In the genomic region with DNA sequence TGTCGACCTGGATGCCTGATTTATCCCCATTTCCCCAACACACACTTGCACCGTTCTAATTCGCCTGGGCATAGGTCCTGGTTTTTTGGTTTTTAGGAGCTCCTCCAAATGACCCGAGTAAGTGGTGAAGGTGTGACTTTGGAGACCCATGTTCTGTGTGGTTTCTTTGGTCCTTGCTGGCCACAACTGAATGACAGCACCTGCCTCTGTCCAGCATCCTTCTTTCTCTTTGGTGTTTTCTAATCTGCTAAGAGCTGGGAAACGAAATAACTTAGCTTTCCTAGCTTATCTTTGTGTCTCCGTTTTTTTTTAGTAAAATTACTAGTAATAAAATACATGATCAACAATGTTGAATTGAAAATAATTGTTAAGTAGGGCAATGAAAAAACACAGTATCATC, we compare ENCODE assay signal across 23 cellular contexts.
"Had no signal": no experiment of that assay in that cellular context is flagged by ENCODE, and none has a peak within 500 bp of the region (broad histone marks: within the 10 kb centered on the region; RNA-seq: fewer than 3 reads in every experiment).

No MANE protein-coding gene starts in this region.

- H3K27ac ChIP-seq: colonic mucosa, coronary artery, dorsolateral prefrontal cortex, epithelial cell of prostate, esophagus muscularis mucosa, esophagus squamous epithelium, foreskin keratinocyte, gastrocnemius medialis, gastroesophageal sphincter, heart left ventricle, heart right ventricle, hepatocyte had no signal

- H3K4me1 ChIP-seq: colonic mucosa, esophagus muscularis mucosa, esophagus squamous epithelium, gastrocnemius medialis, gastroesophageal sphincter, heart left ventricle, heart right ventricle had no signal

- H3K79me2 ChIP-seq: hepatocyte had no signal

- ATAC-seq: effector memory CD8-positive, alpha-beta T cell; esophagus mucosa; foreskin keratinocyte; gastrocnemius medialis; gastroesophageal sphincter; heart left ventricle; heart right ventricle had no signal

- DNase-seq: colonic mucosa; cortex of kidney; dermis blood vessel endothelial cell; dorsolateral prefrontal cortex; effector CD4-positive, alpha-beta T cell; effector CD8-positive, alpha-beta T cell; effector memory CD4-positive, alpha-beta T cell; effector memory CD8-positive, alpha-beta T cell; endodermal cell; erythroblast; esophagus squamous epithelium; foreskin fibroblast; foreskin keratinocyte; gastrocnemius medialis; glutamatergic neuron; heart left ventricle; heart right ventricle had no signal

- H3K4me3 ChIP-seq: colonic mucosa, coronary artery, dorsolateral prefrontal cortex, esophagus muscularis mucosa, esophagus squamous epithelium, gastrocnemius medialis, gastroesophageal sphincter, heart left ventricle, heart right ventricle, hepatocyte had no signal

- H2AFZ ChIP-seq: hepatocyte had no signal

- H3K4me2 ChIP-seq: hepatocyte had no signal

- H3K36me3 ChIP-seq: colonic mucosa, esophagus muscularis mucosa, esophagus squamous epithelium, gastrocnemius medialis, gastroesophageal sphincter, heart left ventricle, heart right ventricle had no signal

- H3K27me3 ChIP-seq: colonic mucosa, foreskin keratinocyte, hepatocyte had no signal

- H3K9me3 ChIP-seq: colonic mucosa, gastrocnemius medialis had no signal
